Comparison of ENCODE assay signal across 18 cellular contexts in the genomic region with DNA sequence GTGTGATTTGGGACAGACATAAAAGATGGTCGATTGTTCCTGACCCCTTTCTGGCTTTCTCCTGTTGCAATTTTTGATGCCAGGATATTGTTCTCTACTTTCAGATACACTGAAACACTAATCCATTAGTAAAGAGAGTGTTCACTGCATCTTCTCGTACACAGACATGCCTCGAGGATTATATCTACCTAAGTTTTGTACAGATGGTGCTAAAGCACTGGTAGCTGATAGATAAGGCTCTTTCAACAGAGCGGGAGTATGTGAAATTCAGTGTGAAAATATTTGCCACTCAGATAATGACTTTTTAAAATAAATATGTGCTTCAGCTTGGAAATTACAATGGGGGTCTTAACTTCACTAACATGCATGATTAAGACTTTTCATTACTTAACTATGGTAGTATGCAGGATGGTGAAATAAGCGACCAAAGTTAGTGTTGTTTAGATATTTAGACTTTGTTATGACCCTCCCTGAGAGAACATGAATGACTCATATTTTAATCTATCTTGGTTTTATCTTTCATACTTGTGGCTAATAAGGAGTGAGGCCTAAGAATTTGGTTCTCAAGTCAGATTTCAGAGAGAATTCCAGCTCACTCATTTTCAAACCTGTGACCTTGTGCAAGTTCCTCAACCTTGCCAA.
DNase-seq lines count a peak whose midpoint lies in the region; ATAC-seq and TF ChIP-seq lines count a peak whose summit lies in the region.
"Had no signal": no experiment of that assay in that cellular context is flagged by ENCODE, and none has a peak within 500 bp of the region (broad histone marks: within the 10 kb centered on the region; RNA-seq: fewer than 3 reads in every experiment).

No MANE protein-coding gene starts in this region.

- DNase-seq in H4 (ENCODE audit: low spot score), result peak; percentile 65
- peak; percentile 1 for DNase-seq in amniotic stem cell (lab: John Stamatoyannopoulos, UW)
- DNase-seq in fibroblast of mammary gland (ENCODE audit: low read depth), result peak; percentile 0
- peak; percentile 87 for DNase-seq in retinal pigment epithelial cell (ENCODE audit: low read depth)
- DNase-seq in NCI-H1092 treated with DMSO at 0.1 percent for 48 hours (lab: John Stamatoyannopoulos, UW), result no peak
- no peak for DNase-seq in EL
- DNase-seq in KBM-7, result no peak
- DNase-seq: activated CD4-positive, alpha-beta T cell treated with anti-CD3 and anti-CD28 coated beads, Interleukin-2, amount 50 U/mL, for 4 hours; activated T-cell treated with anti-CD3 and anti-CD28 coated beads for 4 hours; aorta; cortex of kidney; MG63; NCI-H146; NCI-H2171 treated with DMSO at 0.1 percent for 48 hours; stimulated activated CD4-positive, alpha-beta T cell treated with anti-CD3 and anti-CD28 coated beads, Interleukin-12 subunit alpha, Interleukin-12 subunit beta, amount 100 ng/mL, for 4 hours had no signal

- in situ Hi-C loops in KBM-7 (cut with MboI; ENCODE audit: low pct_unique_long_range_greater_than_20kb, low sequenced_read_pairs), result no loop called here

- ATAC-seq in HG03139 (IDR thresholded peaks at IDR 0.05; ENCODE audit: unreplicated experiment), result no peak
- ATAC-seq: HepG2 had no signal

- no peak for TF ChIP-seq CTCF in fibroblast of mammary gland (conservative IDR thresholded peaks at IDR 0.05; ENCODE audit: control insufficient read depth, insufficient read depth, low read depth, low read length)
- no peak for TF ChIP-seq CTCF in retinal pigment epithelial cell (conservative IDR thresholded peaks at IDR 0.05; ENCODE audit: low read depth, low read length)

- no peak overlapping the region for H3K4me3 ChIP-seq in fibroblast of mammary gland (ENCODE audit: control insufficient read depth, low read depth, low read length)
- no peak overlapping the region for H3K4me3 ChIP-seq in retinal pigment epithelial cell (ENCODE audit: low read length)
- H3K4me3 ChIP-seq: MG63, SJSA1 had no signal

Comparison
In these comparisons a context has a peak if more than half of its experiments do, and no peak if none do; other contexts are left out.
1. DNase-seq: peak in H4 (single experiment), amniotic stem cell (single experiment), fibroblast of mammary gland (single experiment) and retinal pigment epithelial cell (single experiment); none in NCI-H1092 treated with DMSO at 0.1 percent for 48 hours (single experiment), EL (single experiment) and KBM-7 (single experiment).